In the genomic region with DNA sequence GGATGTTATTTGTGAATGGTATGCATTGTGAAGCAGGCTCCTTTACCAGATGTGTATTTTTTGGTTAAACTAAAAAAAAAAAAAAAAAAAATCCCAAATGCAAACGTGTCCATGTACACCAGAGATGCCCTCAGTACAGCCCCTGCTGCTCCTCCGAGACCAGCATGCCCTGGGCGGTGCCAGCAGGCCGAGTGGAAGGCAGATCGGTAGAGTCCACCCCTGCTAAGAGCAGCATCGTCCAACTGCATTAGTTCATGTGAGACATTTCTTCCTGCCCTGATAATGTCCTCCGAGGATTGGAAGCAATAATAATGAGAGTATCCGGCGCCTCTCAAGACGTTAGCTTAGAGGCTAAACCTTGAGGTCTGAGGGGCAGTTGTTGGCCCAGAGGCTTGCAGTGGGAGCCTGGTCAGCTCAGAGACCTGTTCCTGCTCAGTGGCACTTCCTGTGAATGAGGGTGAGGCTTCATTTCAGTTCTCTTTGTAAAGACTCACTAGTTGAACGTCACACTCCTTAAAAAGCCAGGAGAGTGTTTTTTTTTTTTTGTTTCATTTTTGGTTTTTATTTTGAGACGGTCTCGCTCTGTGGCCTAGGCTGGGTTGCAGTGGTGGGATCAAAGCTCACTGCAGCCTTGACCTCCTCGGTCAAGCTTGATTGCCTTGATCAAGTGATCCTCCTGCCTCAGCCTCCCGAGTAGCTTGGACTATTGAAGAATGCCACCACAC, we compare ENCODE assay signal across 9 cellular contexts. TPM values are rescaled to one million over a fixed set of nuclear protein-coding genes. Genes with fewer than 3 reads are reported as not detected.
A peak's percentile ranks its signal among the peaks of the same experiment; 100 is the strongest.
DNase-seq lines count a peak whose midpoint lies in the region; ATAC-seq and TF ChIP-seq lines count a peak whose summit lies in the region.
"Had no signal": no experiment of that assay in that cellular context is flagged by ENCODE, and none has a peak within 500 bp of the region (broad histone marks: within the 10 kb centered on the region; RNA-seq: fewer than 3 reads in every experiment).

No MANE protein-coding gene starts in this region.

- no peak for TF ChIP-seq EP300 in transverse colon (IDR thresholded peaks at IDR 0.05; ENCODE audit: low read depth)

- no peaks in the 10 kb centered on the region for H3K27me3 ChIP-seq in transverse colon

- ATAC-seq in HG02885 (IDR thresholded peaks at IDR 0.05; ENCODE audit: poor library complexity, unreplicated experiment), result peak; percentile 83

- no peaks in the 10 kb centered on the region for H3K27me3 Mint-ChIP-seq in activated naive CD4-positive, alpha-beta T cell treated with anti-CD3 and anti-CD28 coated beads, Interleukin-2, amount 10 ng/mL, durations not matched to agents 7 days and 5 days
- no peaks in the 10 kb centered on the region for H3K27me3 Mint-ChIP-seq in activated CD4-positive, alpha-beta memory T cell treated with anti-CD3 and anti-CD28 coated beads, Interleukin-2, amount 10 ng/mL, durations not matched to agents 7 days and 5 days

- no peaks in the 10 kb centered on the region for H3K9me3 Mint-ChIP-seq in activated naive CD4-positive, alpha-beta T cell treated with anti-CD3 and anti-CD28 coated beads, Interleukin-2, amount 10 ng/mL, durations not matched to agents 7 days and 5 days
- no peaks in the 10 kb centered on the region for H3K9me3 Mint-ChIP-seq in activated CD4-positive, alpha-beta memory T cell treated with anti-CD3 and anti-CD28 coated beads, Interleukin-2, amount 10 ng/mL, durations not matched to agents 7 days and 5 days

- CTCF ChIA-PET in activated naive CD4-positive, alpha-beta T cell treated with anti-CD3 and anti-CD28 coated beads, Interleukin-2, amount 10 ng/mL, durations not matched to agents 7 days and 5 days (lab: Charles Lee), result interaction anchor here (0.9 to 1.6 kb wide), 4 partner anchors 15 to 37 kb away, joined by 3 to 6 read pairs (median 4); a partner anchor contains a TSS
- CTCF ChIA-PET in activated CD4-positive, alpha-beta memory T cell treated with anti-CD3 and anti-CD28 coated beads, Interleukin-2, amount 10 ng/mL, durations not matched to agents 7 days and 5 days (lab: Charles Lee), result interaction anchor here (0.7 to 1.7 kb wide), 3 partner anchors 17 to 29 kb away, joined by 4 to 12 read pairs (median 5); a partner anchor contains a TSS

- peak overlapping the region; percentile 44 for H3K4me3 Mint-ChIP-seq in activated naive CD4-positive, alpha-beta T cell treated with anti-CD3 and anti-CD28 coated beads, Interleukin-2, amount 10 ng/mL, durations not matched to agents 7 days and 5 days
- peak overlapping the region; percentile 64 for H3K4me3 Mint-ChIP-seq in activated CD4-positive, alpha-beta memory T cell treated with anti-CD3 and anti-CD28 coated beads, Interleukin-2, amount 10 ng/mL, durations not matched to agents 7 days and 5 days

- DNase-seq in activated naive CD4-positive, alpha-beta T cell treated with anti-CD3 and anti-CD28 coated beads, Interleukin-2, amount 10 ng/mL, durations not matched to agents 7 days and 5 days, result peak; percentile 57
- no peak for DNase-seq in activated naive CD4-positive, alpha-beta T cell treated with anti-CD3 and anti-CD28 coated beads, Interleukin-2, amount 50 U/mL, for 16 hours
- DNase-seq in activated CD4-positive, alpha-beta memory T cell treated with anti-CD3 and anti-CD28 coated beads, Interleukin-2, amount 10 ng/mL, durations not matched to agents 7 days and 5 days, result peak; percentile 39
- DNase-seq in transverse colon, result peak; percentile 30
- no peak for DNase-seq in OCI-M2 (lab: John Stamatoyannopoulos, UW; ENCODE audit: unreplicated experiment)
- DNase-seq in 8988T, result no peak
- DNase-seq in effector CD8-positive, alpha-beta T cell (lab: John Stamatoyannopoulos, UW), result no peak
- DNase-seq: C1 segment of cervical spinal cord had no signal

- H3K4me1 Mint-ChIP-seq in activated naive CD4-positive, alpha-beta T cell treated with anti-CD3 and anti-CD28 coated beads, Interleukin-2, amount 10 ng/mL, durations not matched to agents 7 days and 5 days, result peaks cover 35% of the 10 kb centered on the region
- peaks cover 29% of the 10 kb centered on the region for H3K4me1 Mint-ChIP-seq in activated CD4-positive, alpha-beta memory T cell treated with anti-CD3 and anti-CD28 coated beads, Interleukin-2, amount 10 ng/mL, durations not matched to agents 7 days and 5 days

- POLR2A ChIA-PET in activated CD4-positive, alpha-beta memory T cell treated with anti-CD3 and anti-CD28 coated beads, Interleukin-2, amount 10 ng/mL, durations not matched to agents 7 days and 5 days (lab: Charles Lee), result interaction anchor here (0.9 to 1.7 kb wide), 4 partner anchors 14 to 349 kb away, joined by 3 to 6 read pairs (median 4); a partner anchor contains a TSS

- no peak for TF ChIP-seq POLR2A in transverse colon (IDR thresholded peaks at IDR 0.05)

- WGBS in transverse colon (ENCODE audit: low coverage in 1 of 2), 2 donors, result 66 to 75% methylated on average over 3 to 15 of the region's 15 CpGs

- peaks cover 8% of the 10 kb centered on the region for H3K36me3 Mint-ChIP-seq in activated naive CD4-positive, alpha-beta T cell treated with anti-CD3 and anti-CD28 coated beads, Interleukin-2, amount 10 ng/mL, durations not matched to agents 7 days and 5 days
- H3K36me3 Mint-ChIP-seq in activated CD4-positive, alpha-beta memory T cell treated with anti-CD3 and anti-CD28 coated beads, Interleukin-2, amount 10 ng/mL, durations not matched to agents 7 days and 5 days (ENCODE audit: low read depth), result no peaks in the 10 kb centered on the region

- in situ Hi-C loops in transverse colon (cut with MboI; ENCODE audit: low pct_ligation_motif_present in 1 of 4, low pct_unique_long_range_greater_than_20kb in 1 of 4, low sequenced_read_pairs in 3 of 4), result no loop called here

- H3K4me1 ChIP-seq in transverse colon, result peaks cover 0 to 8% (median 7%) of the 10 kb centered on the region in 4 donors

- peak overlapping the region in 1 of 4 donors; percentile 17 for H3K27ac ChIP-seq in transverse colon

- peak overlapping the region; percentile 97 for H3K27ac Mint-ChIP-seq in activated naive CD4-positive, alpha-beta T cell treated with anti-CD3 and anti-CD28 coated beads, Interleukin-2, amount 10 ng/mL, durations not matched to agents 7 days and 5 days
- peak overlapping the region; percentile 96 for H3K27ac Mint-ChIP-seq in activated CD4-positive, alpha-beta memory T cell treated with anti-CD3 and anti-CD28 coated beads, Interleukin-2, amount 10 ng/mL, durations not matched to agents 7 days and 5 days

- H3K4me3 ChIP-seq in transverse colon, result no peak overlapping the region

- no peak for TF ChIP-seq CTCF in transverse colon (IDR thresholded peaks at IDR 0.05)

- no peaks in the 10 kb centered on the region for H3K36me3 ChIP-seq in transverse colon

- intact Hi-C loops in transverse colon (cut with DNase I; ENCODE audit: low total_unique reads), result no loop called here

- no peaks in the 10 kb centered on the region for H3K9me3 ChIP-seq in transverse colon

RNA-seq across cellular contexts. Expression of a gene that starts 5.6 kb away (rescaled TPM):
- 10 to 100 TPM; 22.9 to 23.8 TPM for total RNA-seq in activated CD4-positive, alpha-beta memory T cell treated with anti-CD3 and anti-CD28 coated beads, Interleukin-2, amount 10 ng/mL, durations not matched to agents 7 days and 5 days
- total RNA-seq in transverse colon, result 10 to 100 TPM in 3 of 4 donors, 1 to 10 TPM in 1; 2.2 to 67.3 (median 39.8) TPM

Comparison
In these comparisons a context has a peak if more than half of its experiments do, and no peak if none do; other contexts are left out.
1. DNase-seq: peak in activated naive CD4-positive, alpha-beta T cell treated with anti-CD3 and anti-CD28 coated beads, Interleukin-2, amount 10 ng/mL, durations not matched to agents 7 days and 5 days (single experiment), activated CD4-positive, alpha-beta memory T cell treated with anti-CD3 and anti-CD28 coated beads, Interleukin-2, amount 10 ng/mL, durations not matched to agents 7 days and 5 days (single experiment) and transverse colon (single experiment); none in activated naive CD4-positive, alpha-beta T cell treated with anti-CD3 and anti-CD28 coated beads, Interleukin-2, amount 50 U/mL, for 16 hours (single experiment), OCI-M2 (single experiment), 8988T (single experiment) and effector CD8-positive, alpha-beta T cell (single experiment).